8 cellular contexts compared by ENCODE assay signal in the genomic region with DNA sequence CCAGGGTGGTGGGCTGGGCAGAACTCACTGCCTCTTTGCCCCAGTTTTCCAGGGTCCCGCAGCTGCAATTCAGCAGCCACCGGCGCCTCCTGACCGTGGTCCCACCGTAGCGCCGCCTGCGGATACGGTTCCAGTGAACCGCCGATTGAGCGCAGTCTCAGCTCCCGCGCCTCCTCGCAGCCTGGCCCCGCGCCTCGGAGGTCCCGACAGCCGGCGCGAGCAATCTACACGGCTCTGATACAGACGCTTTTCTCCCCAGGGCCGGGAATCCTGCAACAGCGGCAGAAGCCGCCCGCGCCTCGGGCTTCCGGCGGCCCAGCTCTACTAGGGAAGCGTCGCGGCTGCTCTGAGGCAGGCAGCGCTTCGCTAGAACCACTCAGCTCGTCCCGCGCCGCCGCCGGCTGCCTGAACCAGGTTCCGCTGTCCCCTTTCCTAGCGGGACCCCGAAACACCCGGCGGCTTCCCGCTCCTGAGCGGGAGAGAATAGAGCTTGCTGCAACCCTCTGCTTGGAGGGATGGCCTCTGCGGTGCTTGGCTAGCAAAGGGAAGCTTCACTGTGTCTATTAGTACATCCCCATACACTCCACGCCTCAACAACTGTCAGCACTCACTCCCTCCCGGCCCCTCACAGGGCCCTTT. TPM values are rescaled to one million over a fixed set of nuclear protein-coding genes. Genes with fewer than 3 reads are reported as not detected.
DNase-seq lines count a peak whose midpoint lies in the region; ATAC-seq and TF ChIP-seq lines count a peak whose summit lies in the region.

No MANE protein-coding gene starts in this region.

- dilution Hi-C loops in IMR-90 (cut with HindIII; ENCODE audit: low sequenced_read_pairs, unreplicated experiment) (no loop called here), mammary epithelial cell (cut with HindIII; ENCODE audit: low sequenced_read_pairs) (no loop called here)

- CTCF ChIA-PET in AG04450 (lab: Charles Lee) (interaction anchor here (0.6 to 2.3 kb wide), 5 partner anchors 9 to 338 kb away, joined by 3 to 9 read pairs (median 6); no protein-coding TSS in a partner anchor), IMR-90 (lab: Yijun Ruan, JAX) (interaction anchor here (0.5 to 2.7 kb wide), 4 partner anchors 14 to 270 kb away, joined by 3 to 8 read pairs (median 3); no protein-coding TSS in a partner anchor), mammary epithelial cell (lab: Charles Lee; ENCODE audit: low non-redundant PET) (no interaction called here)

- H3K79me2 ChIP-seq in mammary epithelial cell (ENCODE audit: insufficient read depth, low read length): no peaks in the 10 kb centered on the region

- H4K5ac ChIP-seq in IMR-90 (ENCODE audit: low read depth, low read length): no peak overlapping the region

- H3K4ac ChIP-seq in IMR-90 (ENCODE audit: low read depth, low read length): no peak overlapping the region

- no peak overlapping the region for H2BK15ac ChIP-seq in IMR-90 (ENCODE audit: low read depth, low read length)

- H3K9me1 ChIP-seq in IMR-90 (ENCODE audit: insufficient read depth, low read length): 0 out of 2 replicates have a peak, but pooled peaks cover 3% of the 10 kb centered on the region

- H4K20me1 ChIP-seq in IMR-90 (ENCODE audit: insufficient read depth, low read length) (peaks cover 2% of the 10 kb centered on the region), mammary epithelial cell (ENCODE audit: insufficient read depth, low read length) (no peaks in the 10 kb centered on the region)

- intact Hi-C loops in IMR-90 (cut with micrococcal nuclease): no loop called here
- intact Hi-C loops in mammary epithelial cell (cut with micrococcal nuclease): no loop called here
- intact Hi-C loops in left lung (cut with DNase I): no loop called here
- intact Hi-C loops in transverse colon (cut with DNase I; ENCODE audit: low total_unique reads): no loop called here

- in situ Hi-C loops in IMR-90 (cut with MboI; ENCODE audit: low sequenced_read_pairs) (no loop called here), mammary epithelial cell (cut with MboI; ENCODE audit: low sequenced_read_pairs in 2 of 2) (no loop called here), transverse colon (cut with MboI; ENCODE audit: low pct_ligation_motif_present in 1 of 4, low pct_unique_long_range_greater_than_20kb in 1 of 4, low sequenced_read_pairs in 3 of 4) (no loop called here)

- no peak overlapping the region for H2AK9ac ChIP-seq in IMR-90 (replicated peaks; ENCODE audit: low read depth, low read length, poor library complexity)

- TF ChIP-seq EP300 in transverse colon (IDR thresholded peaks at IDR 0.05; ENCODE audit: low read depth): no peak

- no peak overlapping the region for H2BK5ac ChIP-seq in IMR-90 (ENCODE audit: low read depth, low read length, poor library complexity, severe bottlenecking)

- no peak overlapping the region for H3K18ac ChIP-seq in IMR-90 (ENCODE audit: low read depth, low read length)

- H3K56ac ChIP-seq in IMR-90 (ENCODE audit: extremely low read depth, insufficient read depth, low read length): no peak overlapping the region

- H3K27me3 ChIP-seq in AG04450 (ENCODE audit: control insufficient read depth, insufficient read depth, low read length): peaks cover 79% of the 10 kb centered on the region
- H3K27me3 ChIP-seq in IMR-90 (ENCODE audit: control insufficient read depth, insufficient read depth, low read length): peaks cover 79% of the 10 kb centered on the region
- H3K27me3 ChIP-seq in mammary epithelial cell (ENCODE audit: insufficient read depth, low read length): peaks cover 26% of the 10 kb centered on the region
- H3K27me3 ChIP-seq in left lung: peaks cover 64 to 99% of the 10 kb centered on the region in 2 donors
- peaks cover 100% of the 10 kb centered on the region for H3K27me3 ChIP-seq in transverse colon

- 6% methylated on average over 30 of the region's 53 CpGs; no CpG with 5 or more reads in 1 of the 2 experiments for WGBS in IMR-90 (ENCODE audit: extremely low coverage in 2 of 2, insufficient read length in 1 of 2), 2 experiments
- 13% methylated on average over 20 of the region's 53 CpGs for WGBS in mammary epithelial cell (ENCODE audit: low coverage, missing lambda C conversion rate)
- WGBS in transverse colon (ENCODE audit: low coverage in 1 of 2), 2 donors: 0 to 8% methylated on average over 1 to 37 of the region's 53 CpGs

- H3K4me3 ChIP-seq in AG04450 (ENCODE audit: low read depth, low read length) (peak overlapping the region; percentile 42), IMR-90 (ENCODE audit: insufficient read depth, low read depth, low read length) (peak overlapping the region; percentile 4; the same call in 1 of the 2 replicates), mammary epithelial cell (replicated peaks in 1 of 3; ENCODE audit: insufficient read depth in 1 of 3, low read depth in 2 of 3, low read length in 3 of 3) (peak overlapping the region in 1 of 3 experiments; percentile 22), left lung (peak overlapping the region in 1 of 2 donors; percentile 22), transverse colon (peak overlapping the region in 3 of 4 donors; percentile 11 to 44 (median 21))

- H4K8ac ChIP-seq in IMR-90 (ENCODE audit: low read depth in 2 of 2, low read length in 2 of 2): no peak overlapping the region

- no peak overlapping the region for H3K27ac ChIP-seq in AG04450 (ENCODE audit: low read depth, low read length)
- no peak overlapping the region for H3K27ac ChIP-seq in IMR-90 (ENCODE audit: insufficient read depth, low read length)
- H3K27ac ChIP-seq in mammary epithelial cell (ENCODE audit: insufficient read depth, low read depth, low read length): no peak overlapping the region
- H3K27ac ChIP-seq in left lung: no peak overlapping the region
- H3K27ac ChIP-seq in transverse colon: no peak overlapping the region

- no peak overlapping the region for H4K91ac ChIP-seq in IMR-90 (ENCODE audit: insufficient read depth, low read depth, low read length)

- H3K9me3 ChIP-seq in AG04450 (ENCODE audit: control insufficient read depth, insufficient read depth, low read length) (peaks cover 2% of the 10 kb centered on the region; the same call in 1 of the 2 replicates), IMR-90 (ENCODE audit: control insufficient read depth, insufficient read depth, low read length) (peaks cover 2% of the 10 kb centered on the region; the same call in 1 of the 2 replicates), mammary epithelial cell (replicated peaks; ENCODE audit: insufficient read depth, low read length) (no peaks in the 10 kb centered on the region), left lung (no peaks in the 10 kb centered on the region), transverse colon (no peaks in the 10 kb centered on the region)

- ATAC-seq in IMR-90 (ENCODE audit: low read depth) (peak; percentile 64), left lung (peak; percentile 64), GM21367 (IDR thresholded peaks at IDR 0.05; ENCODE audit: unreplicated experiment) (no peak), GM19395 (IDR thresholded peaks at IDR 0.05; ENCODE audit: unreplicated experiment) (no peak)

- POLR2A ChIA-PET in AG04450 (lab: Yijun Ruan, JAX) (interaction anchor here (0.6 kb wide), 1 partner anchor 378 kb away, joined by 3 read pairs; no protein-coding TSS in a partner anchor), IMR-90 (lab: Charles Lee; ENCODE audit: unreplicated experiment) (no interaction called here)

- H2AFZ ChIP-seq in IMR-90 (replicated peaks; ENCODE audit: low read length, poor library complexity) (peak overlapping the region; percentile 81), mammary epithelial cell (ENCODE audit: low read depth, low read length) (peak overlapping the region; percentile 62)

- peaks cover 2% of the 10 kb centered on the region; the same call in 1 of the 2 replicates for H3K4me1 ChIP-seq in IMR-90 (ENCODE audit: control insufficient read depth, insufficient read depth, low read length)
- H3K4me1 ChIP-seq in mammary epithelial cell (ENCODE audit: insufficient read depth, low read length): peaks cover 23% of the 10 kb centered on the region
- H3K4me1 ChIP-seq in left lung: peaks cover 29 to 34% of the 10 kb centered on the region in 2 donors
- H3K4me1 ChIP-seq in transverse colon: peaks cover 20 to 33% (median 32%) of the 10 kb centered on the region in 4 donors

- H3K23ac ChIP-seq in IMR-90 (ENCODE audit: low read depth, low read length): no peak overlapping the region

- TF ChIP-seq POLR2A in IMR-90 (IDR thresholded peaks at IDR 0.05; ENCODE audit: low read depth, low read length) (no peak), transverse colon (IDR thresholded peaks at IDR 0.05) (no peak)

- peak overlapping the region; percentile 64; the same call in 1 of the 2 replicates for H3K4me2 ChIP-seq in IMR-90 (ENCODE audit: low read depth, low read length)
- peak overlapping the region; percentile 77 for H3K4me2 ChIP-seq in mammary epithelial cell (ENCODE audit: insufficient read depth, low read depth, low read length)

- H3K14ac ChIP-seq in IMR-90 (replicated peaks; ENCODE audit: low read depth, low read length): no peak overlapping the region

- no peaks in the 10 kb centered on the region for H3K79me1 ChIP-seq in IMR-90 (ENCODE audit: low read depth in 1 of 2, low read length in 2 of 2)

- no TSS peak for BruUV-seq in IMR-90 (replicated peaks; lab: Mats Ljungman, UMichigan)
- no TSS peak for BruUV-seq in mammary epithelial cell (replicated peaks; lab: Mats Ljungman, UMichigan)

- H3K36me3 ChIP-seq in IMR-90 (ENCODE audit: control insufficient read depth, insufficient read depth, low read length): no peaks in the 10 kb centered on the region
- H3K36me3 ChIP-seq in mammary epithelial cell (ENCODE audit: insufficient read depth, low read length): no peaks in the 10 kb centered on the region
- H3K36me3 ChIP-seq in left lung: no peaks in the 10 kb centered on the region
- H3K36me3 ChIP-seq in transverse colon: no peaks in the 10 kb centered on the region

- no peak overlapping the region for H2BK20ac ChIP-seq in IMR-90 (ENCODE audit: low read depth, low read length)

- H3K9ac ChIP-seq in IMR-90 (ENCODE audit: low read depth, low read length) (no peak overlapping the region), mammary epithelial cell (ENCODE audit: insufficient read depth, low read length) (no peak overlapping the region)

- TF ChIP-seq CTCF in AG04450 (IDR thresholded peaks at IDR 0.05; ENCODE audit: low read depth, low read length) (no peak), IMR-90 (conservative IDR thresholded peaks at IDR 0.05; ENCODE audit: low read depth, low read length) (no peak), mammary epithelial cell (conservative IDR thresholded peaks at IDR 0.05 in 1 of 2, IDR thresholded peaks at IDR 0.05 in 1 of 2; ENCODE audit: extremely low read depth in 1 of 2, insufficient read depth in 1 of 2, low read depth in 1 of 2, low read length in 2 of 2) (no peak), left lung (IDR thresholded peaks at IDR 0.05) (no peak), transverse colon (IDR thresholded peaks at IDR 0.05) (no peak)

- DNase-seq in AG04450 (ENCODE audit: low read depth, low spot score): no peak
- peak; percentile 28 for DNase-seq in IMR-90
- DNase-seq in mammary epithelial cell: no peak
- no peak for DNase-seq in left lung
- DNase-seq in transverse colon: no peak
- no peak for DNase-seq in A172 (ENCODE audit: low spot score)

- H2AK5ac ChIP-seq in IMR-90 (ENCODE audit: low read depth, low read length): no peak overlapping the region

- no peak for TF ChIP-seq RAD21 in IMR-90 (IDR thresholded peaks at IDR 0.05; ENCODE audit: low read length)

- H2BK120ac ChIP-seq in IMR-90 (ENCODE audit: low read depth, low read length): no peak overlapping the region

RNA-seq across cellular contexts. Expression of a gene that starts 3.1 kb away (rescaled TPM):
- 0.04 and 0.05 TPM in 2 replicates for polyA plus RNA-seq in AG04450 (2011; rRNA removed)
- polyA minus RNA-seq in AG04450 (2011; rRNA and poly(A)+ RNA removed): not detected in 2 replicates
- total RNA-seq in IMR-90 (2012; rRNA removed): under 0.01 TPM in 1 of 2 replicates, not detected in the other
- polyA plus RNA-seq in IMR-90 (2012; rRNA removed): 0.05 TPM in 1 of 2 replicates, not detected in the other
- 0.01 and 0.09 TPM in 2 replicates for polyA plus RNA-seq in IMR-90 (2012; cell fraction: cytosol; rRNA removed)
- 0.13 and 0.22 TPM in 2 replicates for polyA plus RNA-seq in IMR-90 (2012; cell fraction: nucleus; rRNA removed; ENCODE audit: low replicate concordance)
- total RNA-seq in mammary epithelial cell: under 1 TPM; 0.42 to 0.50 TPM
- 0.09 TPM for polyA plus RNA-seq in mammary epithelial cell
- not detected for polyA minus RNA-seq in mammary epithelial cell
- total RNA-seq in left lung: not detected
- total RNA-seq in transverse colon: not detected
- total RNA-seq in A172 (2014; rRNA removed; shearing (Covaris generic)): 2.3 and 2.6 TPM in 2 replicates

RNA-seq across cellular contexts. Expression of a gene that starts 3.2 kb away (rescaled TPM):
- 0.05 and 0.07 TPM in 2 replicates for polyA plus RNA-seq in AG04450 (2011; rRNA removed)
- not detected in 2 replicates for polyA minus RNA-seq in AG04450 (2011; rRNA and poly(A)+ RNA removed)
- total RNA-seq in IMR-90 (2012; rRNA removed): not detected in 2 replicates
- polyA plus RNA-seq in IMR-90 (2012; rRNA removed): 0.07 TPM in 2 replicates
- polyA plus RNA-seq in IMR-90 (2012; cell fraction: cytosol; rRNA removed): 0.14 TPM in 1 of 2 replicates, not detected in the other
- 0.06 and 0.12 TPM in 2 replicates for polyA plus RNA-seq in IMR-90 (2012; cell fraction: nucleus; rRNA removed; ENCODE audit: low replicate concordance)
- 1 to 10 TPM in 1 of 2 donors, under 1 TPM in 1; 0.64 to 1.5 TPM for total RNA-seq in mammary epithelial cell
- polyA plus RNA-seq in mammary epithelial cell: 0.48 TPM
- not detected for polyA minus RNA-seq in mammary epithelial cell
- not detected for total RNA-seq in left lung
- total RNA-seq in transverse colon: not detected
- total RNA-seq in A172 (2014; rRNA removed; shearing (Covaris generic)): 1.2 and 1.9 TPM in 2 replicates

RNA-seq across cellular contexts. Expression of a gene that starts 55.9 kb away (rescaled TPM):
- polyA plus RNA-seq in AG04450 (2011; rRNA removed): not detected in 2 replicates
- not detected in 2 replicates for polyA minus RNA-seq in AG04450 (2011; rRNA and poly(A)+ RNA removed)
- not detected in 2 replicates for total RNA-seq in IMR-90 (2012; rRNA removed)
- polyA plus RNA-seq in IMR-90 (2012; rRNA removed): not detected in 2 replicates
- not detected in 2 replicates for polyA plus RNA-seq in IMR-90 (2012; cell fraction: cytosol; rRNA removed)
- polyA plus RNA-seq in IMR-90 (2012; cell fraction: nucleus; rRNA removed; ENCODE audit: low replicate concordance): not detected in 2 replicates
- not detected for total RNA-seq in mammary epithelial cell
- polyA plus RNA-seq in mammary epithelial cell: not detected
- not detected for polyA minus RNA-seq in mammary epithelial cell
- not detected for total RNA-seq in left lung
- not detected for total RNA-seq in transverse colon
- total RNA-seq in A172 (2014; rRNA removed; shearing (Covaris generic)): not detected in 2 replicates

Comparison
In these comparisons a context has a peak if more than half of its experiments do, and no peak if none do; other contexts are left out.
1. ATAC-seq: peak in IMR-90 (single experiment) and left lung (single experiment); none in GM21367 (single experiment) and GM19395 (single experiment).